ENCODE assay signal across 10 cellular contexts in the genomic region with DNA sequence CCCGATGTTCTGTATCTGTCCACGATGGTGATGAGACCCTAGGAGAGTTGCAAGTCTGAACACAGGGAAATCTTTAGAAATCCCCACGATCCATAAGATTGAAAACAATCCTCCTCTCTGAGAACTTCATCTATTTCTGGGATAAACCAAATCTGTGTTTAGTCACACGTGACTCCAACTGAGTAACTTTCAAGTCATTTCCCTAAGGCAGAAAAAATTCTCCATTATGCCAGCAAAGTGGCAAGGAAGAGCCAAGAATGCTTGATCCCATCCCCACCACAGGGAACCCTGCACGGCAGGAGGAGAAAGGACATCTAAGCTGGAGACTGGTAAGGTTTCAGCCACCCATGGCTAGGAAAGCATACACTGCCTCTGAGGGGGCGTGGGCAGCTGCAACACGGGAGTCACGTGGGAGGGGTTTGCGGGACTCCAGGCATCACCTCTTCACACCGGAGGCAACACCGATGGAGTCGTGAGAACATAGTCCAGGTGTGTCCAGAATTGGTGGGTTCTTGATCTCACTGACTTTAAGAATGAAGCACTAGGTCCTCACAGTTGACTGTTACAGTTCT. TPM values are rescaled to one million over a fixed set of nuclear protein-coding genes. Genes with fewer than 3 reads are reported as not detected.
DNase-seq lines count a peak whose midpoint lies in the region; ATAC-seq and TF ChIP-seq lines count a peak whose summit lies in the region.
"Had no signal": no experiment of that assay in that cellular context is flagged by ENCODE, and none has a peak within 500 bp of the region (broad histone marks: within the 10 kb centered on the region; RNA-seq: fewer than 3 reads in every experiment).

No MANE protein-coding gene starts in this region.

- TF ChIP-seq CTCF in heart left ventricle (IDR thresholded peaks at IDR 0.05) (no peak), right atrium auricular region (IDR thresholded peaks at IDR 0.05) (no peak), esophagus squamous epithelium (IDR thresholded peaks at IDR 0.05) (no peak)

- TF ChIP-seq POLR2A in heart left ventricle (IDR thresholded peaks at IDR 0.05) (no peak), esophagus squamous epithelium (IDR thresholded peaks at IDR 0.05) (no peak)

- H3K4me3 ChIP-seq in heart left ventricle (no peak overlapping the region), right atrium auricular region (no peak overlapping the region), esophagus squamous epithelium (no peak overlapping the region)

- no peaks in the 10 kb centered on the region for H3K27me3 ChIP-seq in heart left ventricle
- no peaks in the 10 kb centered on the region for H3K27me3 ChIP-seq in right atrium auricular region
- H3K27me3 ChIP-seq in esophagus squamous epithelium: no peaks in the 10 kb centered on the region
- H3K27me3 ChIP-seq: brain microvascular endothelial cell had no signal

- ATAC-seq in heart left ventricle (no peak), GM18502 (IDR thresholded peaks at IDR 0.05; ENCODE audit: poor library complexity, unreplicated experiment) (no peak)
- ATAC-seq: activated T-cell treated with anti-CD3 and anti-CD28 coated beads, Interleukin-2, amount 50 U/mL, for 4 hours; naive thymus-derived CD4-positive, alpha-beta T cell; WTC11 had no signal

- intact Hi-C loops in heart left ventricle (cut with DNase I): loop anchor here in 1 of 10 donors (5.0 kb wide), 1 partner anchor 42 kb away; no protein-coding TSS in a partner anchor
- intact Hi-C loops in esophagus squamous epithelium (cut with DNase I): no loop called here

- no peaks in the 10 kb centered on the region for H3K9me3 ChIP-seq in heart left ventricle
- H3K9me3 ChIP-seq in right atrium auricular region: no peaks in the 10 kb centered on the region
- no peaks in the 10 kb centered on the region for H3K9me3 ChIP-seq in esophagus squamous epithelium

- H3K36me3 ChIP-seq in heart left ventricle (peaks cover 0 to 24% (median 2%) of the 10 kb centered on the region in 9 donors), right atrium auricular region (peaks cover 4% of the 10 kb centered on the region), esophagus squamous epithelium (peaks cover 0 to 2% (median 0%) of the 10 kb centered on the region in 3 donors)
- H3K36me3 ChIP-seq: brain microvascular endothelial cell had no signal

- no peak overlapping the region for H3K27ac ChIP-seq in heart left ventricle
- no peak overlapping the region for H3K27ac ChIP-seq in right atrium auricular region
- H3K27ac ChIP-seq in esophagus squamous epithelium: peak overlapping the region; percentile 78 to 87 (median 84)
- peak overlapping the region; percentile 79 for H3K27ac ChIP-seq in temporal lobe (ENCODE audit: low read depth, low read length)
- H3K27ac ChIP-seq: brain microvascular endothelial cell had no signal

- 84 to 89% (median 86%) methylated on average over 12 of the region's 12 CpGs for WGBS in heart left ventricle, 4 donors
- WGBS in esophagus squamous epithelium, 2 donors: 43 to 60% methylated on average over 12 of the region's 12 CpGs

- peaks cover 0 to 41% (median 22%) of the 10 kb centered on the region in 12 donors for H3K4me1 ChIP-seq in heart left ventricle
- peaks cover 0 to 23% of the 10 kb centered on the region in 2 donors for H3K4me1 ChIP-seq in right atrium auricular region
- H3K4me1 ChIP-seq in esophagus squamous epithelium: peaks cover 52 to 82% (median 63%) of the 10 kb centered on the region in 3 donors

- DNase-seq in heart left ventricle (peak in 3 of 5 donors; percentile 19 to 58 (median 20)), right atrium auricular region (ENCODE audit: low spot score) (no peak), esophagus squamous epithelium (lab: John Stamatoyannopoulos, UW) (no peak), D341Med (ENCODE audit: low spot score) (no peak)
- DNase-seq: activated T-cell treated with anti-CD3 and anti-CD28 coated beads, Interleukin-2, amount 50 U/mL, for 4 hours; brain microvascular endothelial cell; naive thymus-derived CD4-positive, alpha-beta T cell had no signal

RNA-seq across cellular contexts. Expression of gene SIVA1, which starts 2.9 kb away (rescaled TPM):
- total RNA-seq in heart left ventricle: 100 to 1,000 TPM in 2 of 9 donors, 10 to 100 TPM in 7; 41.0 to 203 (median 53.9) TPM
- polyA plus RNA-seq in heart left ventricle: 100 to 1,000 TPM; 126 to 191 TPM
- total RNA-seq in right atrium auricular region: 100 to 1,000 TPM; 137 to 238 TPM
- total RNA-seq in esophagus squamous epithelium: 100 to 1,000 TPM; 149 to 282 (median 201) TPM
- 15.0 TPM for total RNA-seq in temporal lobe

RNA-seq across cellular contexts. Expression of gene ADSS1, which starts 26.0 kb away (rescaled TPM):
- total RNA-seq in heart left ventricle: 100 to 1,000 TPM in 8 of 9 donors, 10 to 100 TPM in 1; 78.9 to 247 (median 160) TPM
- polyA plus RNA-seq in heart left ventricle: 100 to 1,000 TPM in 1 of 2 donors, 10 to 100 TPM in 1; 64.7 to 258 TPM
- 100 to 1,000 TPM; 113 to 158 TPM for total RNA-seq in right atrium auricular region
- total RNA-seq in esophagus squamous epithelium: 10 to 100 TPM in 2 of 4 donors, 1 to 10 TPM in 2; 3.4 to 11.4 (median 8.4) TPM
- total RNA-seq in temporal lobe: 2.0 TPM

RNA-seq across cellular contexts. Expression of gene AKT1, which starts 45.5 kb away (rescaled TPM):
- total RNA-seq in heart left ventricle (100 to 1,000 TPM; 115 to 173 (median 143) TPM), right atrium auricular region (10 to 100 TPM; 77.7 to 93.8 TPM), esophagus squamous epithelium (10 to 100 TPM; 66.6 to 93.7 (median 71.3) TPM), temporal lobe (83.1 TPM)
- polyA plus RNA-seq in heart left ventricle: 100 to 1,000 TPM; 108 to 129 TPM

RNA-seq across cellular contexts. Expression of gene ZBTB42, which starts 50.9 kb away (rescaled TPM):
- total RNA-seq in heart left ventricle (10 to 100 TPM in 3 of 9 donors, 1 to 10 TPM in 6; 4.9 to 12.9 (median 7.4) TPM), right atrium auricular region (1 to 10 TPM; 8.5 to 9.0 TPM), esophagus squamous epithelium (10 to 100 TPM in 2 of 4 donors, 1 to 10 TPM in 2; 4.7 to 14.2 (median 8.4) TPM), temporal lobe (0.49 TPM)
- 10 to 100 TPM in 1 of 2 donors, 1 to 10 TPM in 1; 4.2 to 12.3 TPM for polyA plus RNA-seq in heart left ventricle

Comparison
In these comparisons a context has a peak if more than half of its experiments do, and no peak if none do; other contexts are left out.
1. DNase-seq: peak in heart left ventricle (3 of 5); none in right atrium auricular region (single experiment), esophagus squamous epithelium (single experiment) and D341Med (single experiment).
2. H3K27ac ChIP-seq: peak in esophagus squamous epithelium (4 of 4) and temporal lobe (single experiment); none in heart left ventricle (0 of 12) and right atrium auricular region (0 of 2).
3. RNA of gene ADSS1, which starts 26.0 kb away (total RNA-seq): 78.9 to 247 TPM in heart left ventricle and 113 to 158 TPM in right atrium auricular region; 3.4 to 11.4 TPM in esophagus squamous epithelium and 2.0 TPM in temporal lobe (single experiment); every median in the first group is over 4 times any median in the second.